ENCODE assay signal across 22 cellular contexts in genomic region chr13:53743906-53744305, GRCh38.
"Had no signal": no experiment of that assay in that cellular context is flagged by ENCODE, and none has a peak within 500 bp of the region (broad histone marks: within the 10 kb centered on the region; RNA-seq: fewer than 3 reads in every experiment).

No MANE protein-coding gene starts in this region.

- H3K9me3 ChIP-seq: ascending aorta, breast epithelium, mucosa of descending colon, ovary, psoas muscle had no signal

- H3K9me3 Mint-ChIP-seq: activated naive CD4-positive, alpha-beta T cell treated with anti-CD3 and anti-CD28 coated beads, Interleukin-2, amount 50 U/mL, for 24 hours; neural crest cell had no signal

- DNase-seq: activated CD4-positive, alpha-beta T cell treated with anti-CD3 and anti-CD28 coated beads, Interleukin-2, amount 50 U/mL, for 1 hour; activated CD4-positive, CD25-positive, alpha-beta regulatory T cell treated with anti-CD3 and anti-CD28 coated beads, Interleukin-2, amount 50 U/mL, for 72 hours; activated CD8-positive, alpha-beta memory T cell treated with anti-CD3 and anti-CD28 coated beads, Interleukin-2, amount 50 U/mL, for 4 hours; activated effector memory CD4-positive, alpha-beta T cell treated with anti-CD3 and anti-CD28 coated beads, Interleukin-2, amount 50 U/mL, for 16 hours; activated T-cell treated with anti-CD3 and anti-CD28 coated beads, Interleukin-2, amount 50 U/mL, for 72 hours; immature natural killer cell; kidney glomerular epithelial cell; left ventricle myocardium superior; mucosa of descending colon; naive B cell; ovary; psoas muscle; right cardiac atrium; stimulated activated naive CD8-positive, alpha-beta T cell treated with anti-CD3 and anti-CD28 coated beads, Interleukin-15, Interleukin-2, amounts not matched to agents 100 U/mL and 50 U/mL, for 24 hours; substantia nigra; trophoblast cell had no signal

- H3K4me1 Mint-ChIP-seq: activated naive CD4-positive, alpha-beta T cell treated with anti-CD3 and anti-CD28 coated beads, Interleukin-2, amount 50 U/mL, for 24 hours; immature natural killer cell; naive B cell; neural crest cell had no signal

- H3K4me1 ChIP-seq: ascending aorta, breast epithelium, psoas muscle had no signal

- H3K4me3 ChIP-seq: ascending aorta, breast epithelium, coronary artery, mucosa of descending colon, ovary, psoas muscle, skin epidermis had no signal

- H3K27ac ChIP-seq: ascending aorta, breast epithelium, coronary artery, ovary, psoas muscle, skin epidermis had no signal

- H3K27me3 Mint-ChIP-seq: activated naive CD4-positive, alpha-beta T cell treated with anti-CD3 and anti-CD28 coated beads, Interleukin-2, amount 50 U/mL, for 24 hours; naive B cell had no signal

- ATAC-seq: activated T-cell treated with anti-CD3 and anti-CD28 coated beads, Interleukin-2, amount 50 U/mL, for 72 hours; left ventricle myocardium superior; mucosa of descending colon; psoas muscle; right cardiac atrium; stimulated activated naive CD8-positive, alpha-beta T cell treated with anti-CD3 and anti-CD28 coated beads, Interleukin-15, Interleukin-2, amounts not matched to agents 100 U/mL and 50 U/mL, for 24 hours had no signal

- H3K36me3 Mint-ChIP-seq: activated naive CD4-positive, alpha-beta T cell treated with anti-CD3 and anti-CD28 coated beads, Interleukin-2, amount 50 U/mL, for 24 hours; naive B cell had no signal

- H3K4me3 Mint-ChIP-seq: activated naive CD4-positive, alpha-beta T cell treated with anti-CD3 and anti-CD28 coated beads, Interleukin-2, amount 50 U/mL, for 24 hours; activated T-cell treated with anti-CD3 and anti-CD28 coated beads, Interleukin-2, amount 50 U/mL, for 72 hours; immature natural killer cell; naive B cell; neural crest cell had no signal

- H3K27ac Mint-ChIP-seq: activated naive CD4-positive, alpha-beta T cell treated with anti-CD3 and anti-CD28 coated beads, Interleukin-2, amount 50 U/mL, for 24 hours; activated T-cell treated with anti-CD3 and anti-CD28 coated beads, Interleukin-2, amount 50 U/mL, for 72 hours; immature natural killer cell; naive B cell had no signal

- H3K36me3 ChIP-seq: ascending aorta, breast epithelium, ovary had no signal

- H3K27me3 ChIP-seq: ascending aorta, breast epithelium, ovary had no signal
